In genomic region chr21:15059397-15059796, GRCh38 we compare ENCODE assay signal across 15 cellular contexts. TPM values are rescaled to one million over a fixed set of nuclear protein-coding genes. Genes with fewer than 3 reads are reported as not detected.
DNase-seq lines count a peak whose midpoint lies in the region; ATAC-seq and TF ChIP-seq lines count a peak whose summit lies in the region.
"Had no signal": no experiment of that assay in that cellular context is flagged by ENCODE, and none has a peak within 500 bp of the region (broad histone marks: within the 10 kb centered on the region; RNA-seq: fewer than 3 reads in every experiment).

No MANE protein-coding gene starts in this region.

- no peak for TF ChIP-seq POLR2A in transverse colon (IDR thresholded peaks at IDR 0.05)

- H3K27me3 ChIP-seq in left ventricle myocardium inferior (ENCODE audit: low read depth): no peaks in the 10 kb centered on the region
- no peaks in the 10 kb centered on the region for H3K27me3 ChIP-seq in adipocyte (replicated peaks; ENCODE audit: control insufficient read depth, insufficient read depth, low read length)
- H3K27me3 ChIP-seq in transverse colon: no peaks in the 10 kb centered on the region
- H3K27me3 ChIP-seq: tibial nerve had no signal

- in situ Hi-C loops in transverse colon (cut with MboI; ENCODE audit: low pct_ligation_motif_present in 1 of 4, low pct_unique_long_range_greater_than_20kb in 1 of 4, low sequenced_read_pairs in 3 of 4): loop anchor here in 2 of 4 donors (25.0 kb wide), 3 partner anchors 197 to 678 kb away; partner anchors contain the start of gene USP25 (in 1 of the 2)

- TF ChIP-seq EP300 in transverse colon (IDR thresholded peaks at IDR 0.05; ENCODE audit: low read depth): no peak

- peaks cover 100% of the 10 kb centered on the region for H3K4me1 ChIP-seq in left ventricle myocardium inferior
- H3K4me1 ChIP-seq in adipocyte (ENCODE audit: control insufficient read depth, insufficient read depth, low read length): peaks cover 62% of the 10 kb centered on the region
- peaks cover 7 to 87% (median 78%) of the 10 kb centered on the region in 4 donors for H3K4me1 ChIP-seq in transverse colon

- peak overlapping the region; percentile 25 for H3K9ac ChIP-seq in adipocyte (ENCODE audit: low read length)

- intact Hi-C loops in left ventricle myocardium inferior (cut with micrococcal nuclease): no loop called here
- intact Hi-C loops in left ventricle myocardium superior (cut with micrococcal nuclease): no loop called here
- intact Hi-C loops in transverse colon (cut with DNase I; ENCODE audit: low total_unique reads): no loop called here

- TF ChIP-seq CTCF in left ventricle myocardium inferior (IDR thresholded peaks at IDR 0.05; ENCODE audit: borderline replicate concordance) (no peak), transverse colon (IDR thresholded peaks at IDR 0.05) (no peak)

- H3K27me3 Mint-ChIP-seq in naive B cell: no peaks in the 10 kb centered on the region

- peak overlapping the region in 5 of 8 donors; percentile 45 to 79 (median 75) for H3K4me3 Mint-ChIP-seq in naive B cell

- H3K9me3 Mint-ChIP-seq in naive B cell: no peaks in the 10 kb centered on the region
- H3K9me3 Mint-ChIP-seq: T-helper 1 cell treated with Interleukin-12 subunit alpha and Interleukin-12 subunit beta and Interleukin-4 antibody, amounts not matched to agents 30 μg/mL and 1 μg/mL, for 36 hours had no signal

- H3K9me3 ChIP-seq in left ventricle myocardium inferior (replicated peaks): no peaks in the 10 kb centered on the region
- no peaks in the 10 kb centered on the region for H3K9me3 ChIP-seq in adipocyte (ENCODE audit: control insufficient read depth, low read length)
- no peaks in the 10 kb centered on the region for H3K9me3 ChIP-seq in transverse colon
- H3K9me3 ChIP-seq: tibial nerve had no signal

- ATAC-seq in left ventricle myocardium superior (no peak), naive B cell (ENCODE audit: low read depth in 2 of 2) (no peak), GM18498 (IDR thresholded peaks at IDR 0.05; ENCODE audit: unreplicated experiment) (no peak)

- no peaks in the 10 kb centered on the region for H3K36me3 ChIP-seq in left ventricle myocardium inferior
- no peaks in the 10 kb centered on the region for H3K36me3 ChIP-seq in adipocyte (ENCODE audit: control insufficient read depth, insufficient read depth, low read length, severe bottlenecking)
- H3K36me3 ChIP-seq in transverse colon: no peaks in the 10 kb centered on the region
- H3K36me3 ChIP-seq: tibial nerve had no signal

- peaks cover 67 to 90% (median 89%) of the 10 kb centered on the region in 3 donors for H3K4me1 Mint-ChIP-seq in naive B cell

- no peaks in the 10 kb centered on the region for H3K36me3 Mint-ChIP-seq in naive B cell

- no peak for DNase-seq in left ventricle myocardium inferior
- DNase-seq in left ventricle myocardium superior: no peak
- DNase-seq in adipocyte (ENCODE audit: low read depth): no peak
- no peak for DNase-seq in naive B cell
- no peak for DNase-seq in transverse colon
- DNase-seq in hypothalamus (lab: John Stamatoyannopoulos, UW): no peak
- DNase-seq in HuH-7 (ENCODE audit: low spot score): no peak
- DNase-seq: activated CD4-positive, alpha-beta T cell treated with anti-CD3 and anti-CD28 coated beads for 1 hour; COR-L47; head of caudate nucleus; islet precursor cell; NCI-H526 had no signal

- H3K27ac Mint-ChIP-seq in naive B cell: peak overlapping the region in 2 of 6 donors; percentile 11 to 53

- H3K4me3 ChIP-seq in left ventricle myocardium inferior (no peak overlapping the region), adipocyte (ENCODE audit: low read length) (peak overlapping the region; percentile 74), transverse colon (no peak overlapping the region)
- H3K4me3 ChIP-seq: tibial nerve had no signal

- H3K27ac ChIP-seq in left ventricle myocardium inferior (replicated peaks) (peak overlapping the region; percentile 24), transverse colon (peak overlapping the region; percentile 65 to 100 (median 88))

RNA-seq across cellular contexts. Expression of gene NRIP1, which starts 5.4 kb away (rescaled TPM):
- 16.8 TPM for total RNA-seq in left ventricle myocardium inferior
- total RNA-seq in left ventricle myocardium superior: 18.1 TPM
- polyA plus RNA-seq in naive B cell (ENCODE audit: low read depth in 6 of 6): 10 to 100 TPM; 43.9 to 73.9 (median 52.2) TPM
- 10 to 100 TPM; 38.5 to 63.7 (median 55.6) TPM for total RNA-seq in transverse colon
